8 cellular contexts compared by ENCODE assay signal in genomic region chr20:50762435-50763201, GRCh38. TPM values are rescaled to one million over a fixed set of nuclear protein-coding genes. Genes with fewer than 3 reads are reported as not detected.
DNase-seq lines count a peak whose midpoint lies in the region; ATAC-seq and TF ChIP-seq lines count a peak whose summit lies in the region.

No MANE protein-coding gene starts in this region.

- intact Hi-C loops in cardiac septum (cut with DNase I) = no loop called here
- intact Hi-C loops in psoas muscle (cut with DNase I) = no loop called here
- intact Hi-C loops in spleen (cut with DNase I; ENCODE audit: low total_unique reads) = no loop called here
- intact Hi-C loops in natural killer cell (cut with micrococcal nuclease) = no loop called here

- H3K27me3 ChIP-seq in psoas muscle (ENCODE audit: insufficient read depth in 3 of 3, low read length in 2 of 3) (no peaks in the 10 kb centered on the region), spleen (replicated peaks in 1 of 7) (peaks cover 0 to 3% (median 0%) of the 10 kb centered on the region in 7 donors)

- TF ChIP-seq CTCF in psoas muscle (IDR thresholded peaks at IDR 0.05) = no peak
- no peak for TF ChIP-seq CTCF in spleen (IDR thresholded peaks at IDR 0.05 in 8 of 11, conservative IDR thresholded peaks at IDR 0.05 in 3 of 11)
- TF ChIP-seq CTCF in natural killer cell (IDR thresholded peaks at IDR 0.05) = no peak

- no peaks in the 10 kb centered on the region for H3K27me3 Mint-ChIP-seq in stimulated activated naive CD8-positive, alpha-beta T cell treated with anti-CD3 and anti-CD28 coated beads, Interleukin-15, amount 100 ng/mL, for 72 hours
- H3K27me3 Mint-ChIP-seq in natural killer cell (ENCODE audit: low read depth in 2 of 2) = peaks cover 0 to 5% of the 10 kb centered on the region in 2 donors

- DNase-seq in ELR (ENCODE audit: low read depth) (peak; percentile 72), T1000 (lab: John Stamatoyannopoulos, UW) (peak; percentile 24), cardiac septum (ENCODE audit: low spot score) (peak; percentile 87), psoas muscle (peak; percentile 83 to 93), spleen (no peak), natural killer cell (no peak)
- no peak for DNase-seq in stimulated activated naive CD8-positive, alpha-beta T cell treated with anti-CD3 and anti-CD28 coated beads, Interleukin-15, amount 100 ng/mL, for 72 hours

- H3K4me3 ChIP-seq in psoas muscle (no peak overlapping the region), spleen (no peak overlapping the region)

- H3K27ac ChIP-seq in psoas muscle (peak overlapping the region; percentile 75), spleen (no peak overlapping the region)

- no peak overlapping the region for H3K27ac Mint-ChIP-seq in stimulated activated naive CD8-positive, alpha-beta T cell treated with anti-CD3 and anti-CD28 coated beads, Interleukin-15, amount 100 ng/mL, for 72 hours
- H3K27ac Mint-ChIP-seq in natural killer cell = no peak overlapping the region

- WGBS in psoas muscle, 3 donors = 28 to 30% (median 30%) methylated on average over 12 of the region's 12 CpGs
- 75 to 86% (median 81%) methylated on average over 12 of the region's 12 CpGs for WGBS in spleen, 5 donors

- H3K36me3 Mint-ChIP-seq in natural killer cell = no peaks in the 10 kb centered on the region

- H3K4me1 Mint-ChIP-seq in stimulated activated naive CD8-positive, alpha-beta T cell treated with anti-CD3 and anti-CD28 coated beads, Interleukin-15, amount 100 ng/mL, for 72 hours = no peaks in the 10 kb centered on the region
- no peaks in the 10 kb centered on the region for H3K4me1 Mint-ChIP-seq in natural killer cell

- H3K9me3 Mint-ChIP-seq in stimulated activated naive CD8-positive, alpha-beta T cell treated with anti-CD3 and anti-CD28 coated beads, Interleukin-15, amount 100 ng/mL, for 72 hours = no peaks in the 10 kb centered on the region
- no peaks in the 10 kb centered on the region for H3K9me3 Mint-ChIP-seq in natural killer cell

- H3K9me3 ChIP-seq in psoas muscle = no peaks in the 10 kb centered on the region
- no peaks in the 10 kb centered on the region for H3K9me3 ChIP-seq in spleen

- no peak for TF ChIP-seq POLR2A in spleen (IDR thresholded peaks at IDR 0.05)

- no peak overlapping the region for H3K4me3 Mint-ChIP-seq in stimulated activated naive CD8-positive, alpha-beta T cell treated with anti-CD3 and anti-CD28 coated beads, Interleukin-15, amount 100 ng/mL, for 72 hours
- no peak overlapping the region for H3K4me3 Mint-ChIP-seq in natural killer cell

- H3K36me3 ChIP-seq in psoas muscle (ENCODE audit: insufficient read depth in 1 of 2, low read depth in 1 of 2) = no peaks in the 10 kb centered on the region
- no peaks in the 10 kb centered on the region for H3K36me3 ChIP-seq in spleen

- H3K4me1 ChIP-seq in psoas muscle (peaks cover 18% of the 10 kb centered on the region), spleen (no peaks in the 10 kb centered on the region)

- ATAC-seq in psoas muscle (peak; percentile 96), natural killer cell (no peak), HG02588 (IDR thresholded peaks at IDR 0.05; ENCODE audit: unreplicated experiment) (no peak)
- ATAC-seq in stimulated activated naive CD8-positive, alpha-beta T cell treated with anti-CD3 and anti-CD28 coated beads, Interleukin-15, amount 100 ng/mL, for 72 hours = no peak

RNA-seq across cellular contexts. Expression of gene PARD6B, which starts 31.2 kb away (rescaled TPM):
- total RNA-seq in cardiac septum (3.7 TPM), psoas muscle (1 to 10 TPM in 3 of 4 donors, under 1 TPM in 1; 0.64 to 5.0 (median 1.8) TPM), spleen (1 to 10 TPM; 3.5 to 7.5 (median 5.0) TPM), natural killer cell (1 to 10 TPM; 1.5 to 5.0 (median 4.1) TPM)
- polyA plus RNA-seq in psoas muscle (under 1 TPM; 0.27 to 0.97 (median 0.44) TPM), spleen (1 to 10 TPM in 2 of 3 donors, under 1 TPM in 1; 0.97 to 1.1 (median 1.0) TPM)

RNA-seq across cellular contexts. Expression of gene BCAS4, which starts 32.2 kb away (rescaled TPM):
- total RNA-seq in cardiac septum (3.0 TPM), psoas muscle (1 to 10 TPM in 2 of 4 donors, under 1 TPM in 2; 0.24 to 1.9 (median 1.1) TPM), spleen (10 to 100 TPM; 11.8 to 20.9 (median 19.2) TPM), natural killer cell (10 to 100 TPM in 2 of 3 donors, 1 to 10 TPM in 1; 7.7 to 13.5 (median 10.5) TPM)
- polyA plus RNA-seq in psoas muscle (under 1 TPM; 0.28 to 0.38 (median 0.31) TPM), spleen (10 to 100 TPM; 24.5 to 33.3 (median 29.7) TPM)

Comparison
In these comparisons a context has a peak if more than half of its experiments do, and no peak if none do; other contexts are left out.
1. DNase-seq: peak in ELR (single experiment), T1000 (single experiment), cardiac septum (single experiment) and psoas muscle (2 of 2); none in spleen (single experiment), stimulated activated naive CD8-positive, alpha-beta T cell treated with anti-CD3 and anti-CD28 coated beads, Interleukin-15, amount 100 ng/mL, for 72 hours (0 of 2) and natural killer cell (single experiment).
2. ATAC-seq: peak in psoas muscle (4 of 4); none in stimulated activated naive CD8-positive, alpha-beta T cell treated with anti-CD3 and anti-CD28 coated beads, Interleukin-15, amount 100 ng/mL, for 72 hours (single experiment), natural killer cell (0 of 3) and HG02588 (single experiment).